ENCODE assay signal across 1 cellular context in genomic region chr2:65040414-65041261, GRCh38.
TF ChIP-seq lines count a peak whose summit lies in the region.

No MANE protein-coding gene starts in this region.

TF ChIP-seq in HEK293, 187 proteins besides CTCF, POLR2A, EP300 and RAD21 (continued from another document and continues in another):
- TF ChIP-seq, protein P1, sequence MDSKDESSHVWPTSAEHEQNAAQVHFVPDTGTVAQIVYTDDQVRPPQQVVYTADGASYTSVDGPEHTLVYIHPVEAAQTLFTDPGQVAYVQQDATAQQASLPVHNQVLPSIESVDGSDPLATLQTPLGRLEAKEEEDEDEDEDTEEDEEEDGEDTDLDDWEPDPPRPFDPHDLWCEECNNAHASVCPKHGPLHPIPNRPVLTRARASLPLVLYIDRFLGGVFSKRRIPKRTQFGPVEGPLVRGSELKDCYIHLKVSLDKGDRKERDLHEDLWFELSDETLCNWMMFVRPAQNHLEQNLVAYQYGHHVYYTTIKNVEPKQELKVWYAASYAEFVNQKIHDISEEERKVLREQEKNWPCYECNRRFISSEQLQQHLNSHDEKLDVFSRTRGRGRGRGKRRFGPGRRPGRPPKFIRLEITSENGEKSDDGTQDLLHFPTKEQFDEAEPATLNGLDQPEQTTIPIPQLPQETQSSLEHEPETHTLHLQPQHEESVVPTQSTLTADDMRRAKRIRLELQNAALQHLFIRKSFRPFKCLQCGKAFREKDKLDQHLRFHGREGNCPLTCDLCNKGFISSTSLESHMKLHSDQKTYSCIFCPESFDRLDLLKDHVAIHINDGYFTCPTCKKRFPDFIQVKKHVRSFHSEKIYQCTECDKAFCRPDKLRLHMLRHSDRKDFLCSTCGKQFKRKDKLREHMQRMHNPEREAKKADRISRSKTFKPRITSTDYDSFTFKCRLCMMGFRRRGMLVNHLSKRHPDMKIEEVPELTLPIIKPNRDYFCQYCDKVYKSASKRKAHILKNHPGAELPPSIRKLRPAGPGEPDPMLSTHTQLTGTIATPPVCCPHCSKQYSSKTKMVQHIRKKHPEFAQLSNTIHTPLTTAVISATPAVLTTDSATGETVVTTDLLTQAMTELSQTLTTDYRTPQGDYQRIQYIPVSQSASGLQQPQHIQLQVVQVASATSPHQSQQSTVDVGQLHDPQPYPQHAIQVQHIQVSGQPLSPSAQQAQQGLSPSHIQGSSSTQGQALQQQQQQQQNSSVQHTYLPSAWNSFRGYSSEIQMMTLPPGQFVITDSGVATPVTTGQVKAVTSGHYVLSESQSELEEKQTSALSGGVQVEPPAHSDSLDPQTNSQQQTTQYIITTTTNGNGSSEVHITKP (tag by site-specific recombination; IDR thresholded peaks at IDR 0.05) = peak; percentile 53
- TF ChIP-seq ZNF792 (tag by site-specific recombination; IDR thresholded peaks at IDR 0.05) = no peak
- no peak for TF ChIP-seq ZNF660 (tag by site-specific recombination; IDR thresholded peaks at IDR 0.05)
- TF ChIP-seq PRDM4 (tag by site-specific recombination; IDR thresholded peaks at IDR 0.05) = no peak
- TF ChIP-seq KLF10 (tag by site-specific recombination; IDR thresholded peaks at IDR 0.05) = no peak
- TF ChIP-seq MZF1 (tag by site-specific recombination; IDR thresholded peaks at IDR 0.05; ENCODE audit: borderline replicate concordance) = no peak
- no peak for TF ChIP-seq ZNF140 (tag by site-specific recombination; IDR thresholded peaks at IDR 0.05)
- TF ChIP-seq, protein P2, sequence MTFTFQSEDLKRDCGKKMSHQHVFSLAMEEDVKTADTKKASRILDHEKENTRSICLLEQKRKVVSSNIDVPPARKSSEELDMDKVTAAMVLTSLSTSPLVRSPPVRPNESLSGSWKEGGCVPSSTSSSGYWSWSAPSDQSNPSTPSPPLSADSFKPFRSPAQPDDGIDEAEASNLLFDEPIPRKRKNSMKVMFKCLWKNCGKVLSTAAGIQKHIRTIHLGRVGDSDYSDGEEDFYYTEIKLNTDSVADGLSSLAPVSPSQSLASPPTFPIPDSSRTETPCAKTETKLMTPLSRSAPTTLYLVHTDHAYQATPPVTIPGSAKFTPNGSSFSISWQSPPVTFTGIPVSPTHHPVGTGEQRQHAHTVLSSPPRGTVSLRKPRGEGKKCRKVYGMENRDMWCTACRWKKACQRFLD (tag by site-specific recombination; IDR thresholded peaks at IDR 0.05) = no peak
- TF ChIP-seq ZNF670 (tag by site-specific recombination; IDR thresholded peaks at IDR 0.05; ENCODE audit: low read depth) = no peak
- no peak for TF ChIP-seq REPIN1 (tag by site-specific recombination; IDR thresholded peaks at IDR 0.05; ENCODE audit: low read depth)
- TF ChIP-seq BCL11A (tag by site-specific recombination; IDR thresholded peaks at IDR 0.05; ENCODE audit: low read depth) = no peak
- no peak for TF ChIP-seq ZNF530 (tag by site-specific recombination; IDR thresholded peaks at IDR 0.05; ENCODE audit: low read depth)
- no peak for TF ChIP-seq OVOL3 (tag by site-specific recombination; IDR thresholded peaks at IDR 0.05)
- TF ChIP-seq ZNF138 (tag by site-specific recombination; IDR thresholded peaks at IDR 0.05; ENCODE audit: borderline replicate concordance) = no peak
- no peak for TF ChIP-seq ZNF544 (tag by site-specific recombination; IDR thresholded peaks at IDR 0.05)
- no peak for TF ChIP-seq ZNF121 (tag by site-specific recombination; IDR thresholded peaks at IDR 0.05)
- TF ChIP-seq EGR2 (tag by site-specific recombination; IDR thresholded peaks at IDR 0.05; ENCODE audit: low read depth) = peak; percentile 68; the same call in 1 of the 2 replicates
- no peak for TF ChIP-seq ZNF223 (tag by site-specific recombination; IDR thresholded peaks at IDR 0.05)
- TF ChIP-seq ZFHX2 (tag by site-specific recombination; conservative IDR thresholded peaks at IDR 0.05) = peak; percentile 86
- no peak for TF ChIP-seq ZNF366 (tag by site-specific recombination; conservative IDR thresholded peaks at IDR 0.05)
- no peak for TF ChIP-seq ZNF830 (tag by site-specific recombination; IDR thresholded peaks at IDR 0.05; ENCODE audit: low read depth)
- no peak for TF ChIP-seq SCRT1 (tag by site-specific recombination; IDR thresholded peaks at IDR 0.05; ENCODE audit: borderline replicate concordance)
- no peak for TF ChIP-seq ZNF473 (tag by site-specific recombination; IDR thresholded peaks at IDR 0.05)
- no peak for TF ChIP-seq ZEB2 (tag by site-specific recombination; IDR thresholded peaks at IDR 0.05)
- TF ChIP-seq, protein P3, sequence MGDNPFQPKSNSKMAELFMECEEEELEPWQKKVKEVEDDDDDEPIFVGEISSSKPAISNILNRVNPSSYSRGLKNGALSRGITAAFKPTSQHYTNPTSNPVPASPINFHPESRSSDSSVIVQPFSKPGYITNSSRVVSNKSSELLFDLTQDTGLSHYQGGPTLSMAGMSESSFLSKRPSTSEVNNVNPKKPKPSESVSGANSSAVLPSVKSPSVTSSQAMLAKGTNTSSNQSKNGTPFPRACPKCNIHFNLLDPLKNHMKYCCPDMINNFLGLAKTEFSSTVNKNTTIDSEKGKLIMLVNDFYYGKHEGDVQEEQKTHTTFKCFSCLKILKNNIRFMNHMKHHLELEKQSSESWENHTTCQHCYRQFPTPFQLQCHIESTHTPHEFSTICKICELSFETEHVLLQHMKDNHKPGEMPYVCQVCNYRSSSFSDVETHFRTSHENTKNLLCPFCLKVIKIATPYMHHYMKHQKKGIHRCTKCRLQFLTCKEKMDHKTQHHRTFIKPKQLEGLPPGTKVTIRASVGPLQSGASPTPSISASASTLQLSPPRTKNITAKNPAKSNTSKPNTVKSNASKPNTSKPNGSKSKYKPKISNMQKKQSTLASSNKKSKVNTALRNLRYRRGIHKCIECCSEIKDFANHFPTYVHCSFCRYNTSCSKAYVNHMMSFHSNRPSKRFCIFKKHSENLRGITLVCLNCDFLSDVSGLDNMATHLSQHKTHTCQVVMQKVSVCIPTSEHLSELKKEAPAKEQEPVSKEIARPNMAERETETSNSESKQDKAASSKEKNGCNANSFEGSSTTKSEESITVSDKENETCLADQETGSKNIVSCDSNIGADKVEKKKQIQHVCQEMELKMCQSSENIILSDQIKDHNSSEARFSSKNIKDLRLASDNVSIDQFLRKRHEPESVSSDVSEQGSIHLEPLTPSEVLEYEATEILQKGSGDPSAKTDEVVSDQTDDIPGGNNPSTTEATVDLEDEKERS (tag by site-specific recombination; IDR thresholded peaks at IDR 0.05) = no peak
- no peak for TF ChIP-seq ZNF560 (tag by site-specific recombination; IDR thresholded peaks at IDR 0.05; ENCODE audit: borderline replicate concordance)
- TF ChIP-seq ZNF302 (tag by site-specific recombination; IDR thresholded peaks at IDR 0.05; ENCODE audit: low read depth) = no peak
- no peak for TF ChIP-seq ZNF266 (tag by site-specific recombination; IDR thresholded peaks at IDR 0.05; ENCODE audit: low read depth)
- TF ChIP-seq ZNF239 (tag by site-specific recombination; IDR thresholded peaks at IDR 0.05) = no peak
- no peak for TF ChIP-seq ZNF610 (tag by site-specific recombination; IDR thresholded peaks at IDR 0.05; ENCODE audit: borderline replicate concordance)
- peak; percentile 84 for TF ChIP-seq ZBTB17 (tag by site-specific recombination; IDR thresholded peaks at IDR 0.05)
- no peak for TF ChIP-seq ZNF335 (tag by site-specific recombination; conservative IDR thresholded peaks at IDR 0.05)
- TF ChIP-seq YY2 (tag by site-specific recombination; IDR thresholded peaks at IDR 0.05) = no peak
- TF ChIP-seq ZXDB (tag by site-specific recombination; IDR thresholded peaks at IDR 0.05) = no peak
- no peak for TF ChIP-seq SP2 (tag by site-specific recombination; IDR thresholded peaks at IDR 0.05)
- no peak for TF ChIP-seq ZNF16 (tag by site-specific recombination; IDR thresholded peaks at IDR 0.05; ENCODE audit: low read depth)
- TF ChIP-seq WT1 (tag by site-specific recombination; IDR thresholded peaks at IDR 0.05) = no peak
- TF ChIP-seq ZNF416 (tag by site-specific recombination; IDR thresholded peaks at IDR 0.05) = no peak
- 0 out of 2 replicates have a peak, but pooled peaks have one; percentile 10 for TF ChIP-seq ZNF600 (tag by site-specific recombination; IDR thresholded peaks at IDR 0.05)
- TF ChIP-seq, protein P4, sequence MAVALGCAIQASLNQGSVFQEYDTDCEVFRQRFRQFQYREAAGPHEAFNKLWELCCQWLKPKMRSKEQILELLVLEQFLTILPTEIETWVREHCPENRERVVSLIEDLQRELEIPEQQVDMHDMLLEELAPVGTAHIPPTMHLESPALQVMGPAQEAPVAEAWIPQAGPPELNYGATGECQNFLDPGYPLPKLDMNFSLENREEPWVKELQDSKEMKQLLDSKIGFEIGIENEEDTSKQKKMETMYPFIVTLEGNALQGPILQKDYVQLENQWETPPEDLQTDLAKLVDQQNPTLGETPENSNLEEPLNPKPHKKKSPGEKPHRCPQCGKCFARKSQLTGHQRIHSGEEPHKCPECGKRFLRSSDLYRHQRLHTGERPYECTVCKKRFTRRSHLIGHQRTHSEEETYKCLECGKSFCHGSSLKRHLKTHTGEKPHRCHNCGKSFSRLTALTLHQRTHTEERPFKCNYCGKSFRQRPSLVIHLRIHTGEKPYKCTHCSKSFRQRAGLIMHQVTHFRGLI (tag by site-specific recombination; IDR thresholded peaks at IDR 0.05) = no peak
- TF ChIP-seq, protein P5, sequence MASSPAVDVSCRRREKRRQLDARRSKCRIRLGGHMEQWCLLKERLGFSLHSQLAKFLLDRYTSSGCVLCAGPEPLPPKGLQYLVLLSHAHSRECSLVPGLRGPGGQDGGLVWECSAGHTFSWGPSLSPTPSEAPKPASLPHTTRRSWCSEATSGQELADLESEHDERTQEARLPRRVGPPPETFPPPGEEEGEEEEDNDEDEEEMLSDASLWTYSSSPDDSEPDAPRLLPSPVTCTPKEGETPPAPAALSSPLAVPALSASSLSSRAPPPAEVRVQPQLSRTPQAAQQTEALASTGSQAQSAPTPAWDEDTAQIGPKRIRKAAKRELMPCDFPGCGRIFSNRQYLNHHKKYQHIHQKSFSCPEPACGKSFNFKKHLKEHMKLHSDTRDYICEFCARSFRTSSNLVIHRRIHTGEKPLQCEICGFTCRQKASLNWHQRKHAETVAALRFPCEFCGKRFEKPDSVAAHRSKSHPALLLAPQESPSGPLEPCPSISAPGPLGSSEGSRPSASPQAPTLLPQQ (tag by site-specific recombination; IDR thresholded peaks at IDR 0.05) = no peak
- TF ChIP-seq ZNF37A (tag by site-specific recombination; IDR thresholded peaks at IDR 0.05) = no peak
- TF ChIP-seq ZBTB7A (tag by site-specific recombination; IDR thresholded peaks at IDR 0.05; ENCODE audit: low read depth) = no peak
- no peak for TF ChIP-seq ZNF423 (tag by site-specific recombination; IDR thresholded peaks at IDR 0.05)
- TF ChIP-seq ZSCAN23 (tag by site-specific recombination; IDR thresholded peaks at IDR 0.05) = no peak
- no peak for TF ChIP-seq ZNF248 (tag by site-specific recombination; IDR thresholded peaks at IDR 0.05)
- no peak for TF ChIP-seq IKZF3 (tag by site-specific recombination; IDR thresholded peaks at IDR 0.05)
- TF ChIP-seq ZNF555 (tag by site-specific recombination; conservative IDR thresholded peaks at IDR 0.05) = no peak
- no peak for TF ChIP-seq ZNF24 (tag by site-specific recombination; IDR thresholded peaks at IDR 0.05)
- no peak for TF ChIP-seq ZNF621 (tag by site-specific recombination; IDR thresholded peaks at IDR 0.05)
- TF ChIP-seq ZNF2 (tag by site-specific recombination; IDR thresholded peaks at IDR 0.05) = 0 out of 2 replicates have a peak, but pooled peaks have one; percentile 64
- TF ChIP-seq ZFP41 (tag by site-specific recombination; IDR thresholded peaks at IDR 0.05; ENCODE audit: borderline replicate concordance) = no peak
- no peak for TF ChIP-seq ZNF146 (tag by site-specific recombination; IDR thresholded peaks at IDR 0.05)
- TF ChIP-seq SCRT2 (tag by site-specific recombination; IDR thresholded peaks at IDR 0.05) = 0 out of 2 replicates have a peak, but pooled peaks have one; percentile 22
- TF ChIP-seq OSR2 (tag by site-specific recombination; IDR thresholded peaks at IDR 0.05) = no peak
- no peak for TF ChIP-seq ZSCAN18 (tag by site-specific recombination; IDR thresholded peaks at IDR 0.05)
- no peak for TF ChIP-seq ZSCAN4 (tag by site-specific recombination; IDR thresholded peaks at IDR 0.05)
- TF ChIP-seq ZNF654 (tag by site-specific recombination; IDR thresholded peaks at IDR 0.05; ENCODE audit: low read depth) = peak; percentile 82
- TF ChIP-seq KLF16 (tag by site-specific recombination; IDR thresholded peaks at IDR 0.05) = 0 out of 2 replicates have a peak, but pooled peaks have one; percentile 21
- no peak for TF ChIP-seq GLI2 (tag by site-specific recombination; IDR thresholded peaks at IDR 0.05; ENCODE audit: borderline replicate concordance, low read depth)
